ENCODE assay signal across 13 cellular contexts in the genomic region with DNA sequence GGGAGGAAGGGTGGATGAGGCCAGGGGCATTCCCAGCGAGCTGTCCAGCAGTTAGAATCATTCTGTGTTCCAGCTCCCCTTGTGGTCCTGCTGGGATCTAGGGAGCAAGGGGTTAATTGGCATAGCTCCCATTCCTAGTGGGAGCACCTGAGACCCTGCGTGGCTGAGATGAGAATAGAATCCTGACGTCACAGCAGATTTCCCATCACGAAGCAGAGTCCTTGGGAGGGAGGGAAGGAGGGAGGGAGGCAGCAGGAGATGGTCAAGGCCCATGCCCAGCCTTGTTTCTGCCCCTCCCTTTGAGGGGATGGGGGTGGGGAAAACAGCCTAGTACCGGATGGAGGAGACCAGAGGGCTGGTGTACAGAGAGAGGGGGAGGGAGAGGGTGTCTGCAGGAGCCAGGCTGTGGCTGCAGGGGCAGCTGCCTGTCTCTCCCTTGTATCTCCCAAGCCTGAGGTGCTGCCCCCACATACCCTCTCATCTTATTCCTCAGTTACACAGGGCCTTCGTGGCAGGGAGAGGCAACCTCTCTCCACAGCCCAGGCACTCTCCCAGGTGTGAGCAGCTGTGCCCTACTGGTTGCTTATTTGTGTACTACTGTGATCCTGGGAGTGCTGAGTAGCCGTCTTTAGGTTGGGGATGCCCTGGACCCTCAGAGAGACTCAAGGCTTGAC. TPM values are rescaled to one million over a fixed set of nuclear protein-coding genes. Genes with fewer than 3 reads are reported as not detected.
DNase-seq lines count a peak whose midpoint lies in the region; ATAC-seq and TF ChIP-seq lines count a peak whose summit lies in the region.
"Had no signal": no experiment of that assay in that cellular context is flagged by ENCODE, and none has a peak within 500 bp of the region (broad histone marks: within the 10 kb centered on the region; RNA-seq: fewer than 3 reads in every experiment).

No MANE protein-coding gene starts in this region.

- peak; percentile 12 for TF ChIP-seq CTCF in endodermal cell (conservative IDR thresholded peaks at IDR 0.05)
- no peak for TF ChIP-seq CTCF in neural crest cell (conservative IDR thresholded peaks at IDR 0.05)

- peaks cover 65% of the 10 kb centered on the region for H3K36me3 ChIP-seq in endodermal cell (ENCODE audit: control insufficient read depth, insufficient read depth, low read length)

- no peak overlapping the region for H3K4me3 ChIP-seq in endodermal cell (ENCODE audit: low read length)

- no peaks in the 10 kb centered on the region for H3K27me3 ChIP-seq in endodermal cell (ENCODE audit: control insufficient read depth, insufficient read depth, low read length, poor library complexity, severe bottlenecking)

- H3K4me3 Mint-ChIP-seq in endodermal cell (peak overlapping the region; percentile 33), neural crest cell (peak overlapping the region; percentile 65)
- H3K4me3 Mint-ChIP-seq: activated CD4-positive, alpha-beta T cell treated with anti-CD3 and anti-CD28 coated beads for 36 hours; activated naive CD4-positive, alpha-beta T cell treated with anti-CD3 and anti-CD28 coated beads for 36 hours; CD4-positive, alpha-beta T cell had no signal

- H3K9ac ChIP-seq in endodermal cell (ENCODE audit: extremely low read depth, low read length, poor library complexity, severe bottlenecking) = no peak overlapping the region

- no peaks in the 10 kb centered on the region for H3K27me3 Mint-ChIP-seq in endodermal cell (ENCODE audit: insufficient read depth)
- peaks cover 5% of the 10 kb centered on the region for H3K27me3 Mint-ChIP-seq in neural crest cell (ENCODE audit: low read depth)

- peak overlapping the region; percentile 71 for H3K27ac ChIP-seq in endodermal cell (ENCODE audit: low read depth, low read length)

- peaks cover 84% of the 10 kb centered on the region for H3K4me1 Mint-ChIP-seq in endodermal cell
- H3K4me1 Mint-ChIP-seq in neural crest cell = peaks cover 86% of the 10 kb centered on the region

- peak; percentile 62 for DNase-seq in G401 (ENCODE audit: low spot score)
- peak; percentile 84 for DNase-seq in endodermal cell
- DNase-seq in neural crest cell (ENCODE audit: low read depth, low spot score) = peak; percentile 45
- no peak for DNase-seq in activated T-cell treated with anti-CD3 and anti-CD28 coated beads for 4 hours
- DNase-seq in NCI-H1694 (lab: John Stamatoyannopoulos, UW) = no peak
- DNase-seq in stimulated activated CD4-positive, alpha-beta T cell treated with anti-CD3 and anti-CD28 coated beads, Interleukin-4, amount 100 ng/mL, for 24 hours = no peak
- DNase-seq: activated CD4-positive, alpha-beta T cell treated with anti-CD3 and anti-CD28 coated beads for 36 hours; activated naive CD4-positive, alpha-beta T cell treated with anti-CD3 and anti-CD28 coated beads for 36 hours; CD4-positive, alpha-beta T cell; kidney; PC-3 had no signal

- WGBS in endodermal cell (ENCODE audit: insufficient coverage in 1 of 2, insufficient read length in 1 of 2), 2 experiments = 45 to 82% methylated on average over 2 to 7 of the region's 7 CpGs

- H3K36me3 Mint-ChIP-seq in endodermal cell (ENCODE audit: low read depth) = peaks cover 58% of the 10 kb centered on the region
- no peaks in the 10 kb centered on the region for H3K36me3 Mint-ChIP-seq in neural crest cell (ENCODE audit: low read depth)

- peaks cover 53% of the 10 kb centered on the region for H3K4me1 ChIP-seq in endodermal cell (ENCODE audit: control insufficient read depth, insufficient read depth, low read length)

- H3K9me3 Mint-ChIP-seq in endodermal cell (no peaks in the 10 kb centered on the region), neural crest cell (no peaks in the 10 kb centered on the region)
- H3K9me3 Mint-ChIP-seq: activated naive CD4-positive, alpha-beta T cell treated with anti-CD3 and anti-CD28 coated beads for 36 hours; CD4-positive, alpha-beta T cell had no signal

- in situ Hi-C loops in G401 (cut with HindIII; ENCODE audit: low sequenced_read_pairs) = no loop called here

- H3K27ac Mint-ChIP-seq in endodermal cell (peak overlapping the region; percentile 90), neural crest cell (ENCODE audit: unreplicated experiment) (peak overlapping the region; percentile 57)
- H3K27ac Mint-ChIP-seq: activated CD4-positive, alpha-beta T cell treated with anti-CD3 and anti-CD28 coated beads for 36 hours; activated naive CD4-positive, alpha-beta T cell treated with anti-CD3 and anti-CD28 coated beads for 36 hours; CD4-positive, alpha-beta T cell had no signal

- no peak for ATAC-seq in HG03442 (IDR thresholded peaks at IDR 0.05; ENCODE audit: unreplicated experiment)
- ATAC-seq: activated CD4-positive, alpha-beta T cell treated with anti-CD3 and anti-CD28 coated beads for 36 hours; PC-3 had no signal

- H3K9me3 ChIP-seq in endodermal cell (ENCODE audit: control insufficient read depth, low read length) = no peaks in the 10 kb centered on the region

TF ChIP-seq in PFSK-1, 5 proteins besides CTCF, POLR2A, EP300 and RAD21:
- TF ChIP-seq SIN3A (IDR thresholded peaks at IDR 0.05; ENCODE audit: borderline replicate concordance, insufficient read depth, low read length) (no peak), FOXP2 (optimal IDR thresholded peaks at IDR 0.05; ENCODE audit: borderline replicate concordance, extremely low read depth, extremely low read length, insufficient read depth) (peak; percentile 56), POLR2AphosphoS5 (IDR thresholded peaks at IDR 0.05; ENCODE audit: low read depth, low read length) (no peak), REST (IDR thresholded peaks at IDR 0.05; ENCODE audit: insufficient read depth in 1 of 2, low read depth in 2 of 2, low read length in 2 of 2) (peak; percentile 57 to 80; a peak in 3 of 4 replicates), TAF1 (IDR thresholded peaks at IDR 0.05; ENCODE audit: borderline replicate concordance, insufficient read depth, low read length) (no peak)

RNA-seq across cellular contexts. Expression of gene TYRO3, which starts 5.4 kb away (rescaled TPM):
- 25.9 and 26.2 TPM in 2 replicates for total RNA-seq in G401 (2014; rRNA removed; shearing (Covaris generic))
- polyA plus RNA-seq in PFSK-1 (2012; ENCODE audit: insufficient read length, low read depth) = 37.3 TPM
- total RNA-seq in endodermal cell (100 to 1,000 TPM; 293 to 311 TPM), neural crest cell (71.7 and 74.7 TPM in 2 replicates)
- 86.7 TPM for polyA plus RNA-seq in endodermal cell (2013, experiment 1 of 2)
- polyA plus RNA-seq in endodermal cell (2013, experiment 2 of 2) = 76.1 TPM

RNA-seq across cellular contexts. Expression of gene RPAP1, which starts 20.4 kb away (rescaled TPM):
- 24.3 and 46.5 TPM in 2 replicates for total RNA-seq in G401 (2014; rRNA removed; shearing (Covaris generic))
- 40.2 TPM for polyA plus RNA-seq in PFSK-1 (2012; ENCODE audit: insufficient read length, low read depth)
- total RNA-seq in endodermal cell = 100 to 1,000 TPM in 1 of 2 donors, 10 to 100 TPM in 1; 91.1 to 107 TPM
- polyA plus RNA-seq in endodermal cell (2013, experiment 1 of 2) = 39.7 TPM
- 38.3 TPM for polyA plus RNA-seq in endodermal cell (2013, experiment 2 of 2)
- 86.5 and 91.1 TPM in 2 replicates for total RNA-seq in neural crest cell

RNA-seq across cellular contexts. Expression of gene LTK, which starts 50.8 kb away (rescaled TPM):
- not detected in 2 replicates for total RNA-seq in G401 (2014; rRNA removed; shearing (Covaris generic))
- 0.08 TPM for polyA plus RNA-seq in PFSK-1 (2012; ENCODE audit: insufficient read length, low read depth)
- under 1 TPM; 0.44 to 0.57 TPM for total RNA-seq in endodermal cell
- polyA plus RNA-seq in endodermal cell (2013, experiment 1 of 2) = 0.18 TPM
- 0.17 TPM for polyA plus RNA-seq in endodermal cell (2013, experiment 2 of 2)
- total RNA-seq in neural crest cell = 0.16 and 0.19 TPM in 2 replicates
- total RNA-seq: activated naive CD4-positive, alpha-beta T cell treated with anti-CD3 and anti-CD28 coated beads for 36 hours had no signal

Comparison
In these comparisons a context has a peak if more than half of its experiments do, and no peak if none do; other contexts are left out.
1. DNase-seq: peak in G401 (single experiment), endodermal cell (single experiment) and neural crest cell (single experiment); none in activated T-cell treated with anti-CD3 and anti-CD28 coated beads for 4 hours (single experiment), NCI-H1694 (single experiment) and stimulated activated CD4-positive, alpha-beta T cell treated with anti-CD3 and anti-CD28 coated beads, Interleukin-4, amount 100 ng/mL, for 24 hours (single experiment).